24 cellular contexts compared by ENCODE assay signal in genomic region chr18:5466256-5466655, GRCh38.
A peak's percentile ranks its signal among the peaks of the same experiment; 100 is the strongest.
DNase-seq lines count a peak whose midpoint lies in the region; ATAC-seq and TF ChIP-seq lines count a peak whose summit lies in the region.
"Had no signal": no experiment of that assay in that cellular context is flagged by ENCODE, and none has a peak within 500 bp of the region (broad histone marks: within the 10 kb centered on the region; RNA-seq: fewer than 3 reads in every experiment).

No MANE protein-coding gene starts in this region.

- ATAC-seq in GM19395 (IDR thresholded peaks at IDR 0.05; ENCODE audit: unreplicated experiment): no peak
- ATAC-seq: body of pancreas; gastrocnemius medialis; natural killer cell treated with Interleukin-12 subunit alpha and Interleukin-12 subunit beta and Interleukin-15 and Interleukin-18, amount 100 ng/mL, for 72 hours; stimulated activated memory B cell treated with anti-CD40 and anti-IgM and Interleukin-4, amounts not matched to agents 10 μg/mL and 1 μg/mL and 100 μg/mL, for 72 hours had no signal

- no peaks in the 10 kb centered on the region for H3K9me3 Mint-ChIP-seq in dendritic cell treated with granulocyte-macrophage colony-stimulating factor and Interleukin-4, amounts not matched to agents 40 ng/mL and 50 ng/mL, for 4 days
- H3K9me3 Mint-ChIP-seq: activated CD4-positive, alpha-beta memory T cell treated with anti-CD3 and anti-CD28 coated beads for 36 hours; natural killer cell treated with Interleukin-12 subunit alpha and Interleukin-12 subunit beta and Interleukin-15 and Interleukin-18, amount 100 ng/mL, for 72 hours; stimulated activated memory B cell treated with anti-CD40 and anti-IgM and Interleukin-4, amounts not matched to agents 10 μg/mL and 1 μg/mL and 100 μg/mL, for 72 hours had no signal

- H3K36me3 Mint-ChIP-seq in dendritic cell treated with granulocyte-macrophage colony-stimulating factor and Interleukin-4, amounts not matched to agents 40 ng/mL and 50 ng/mL, for 4 days (ENCODE audit: low read depth): peaks cover 25% of the 10 kb centered on the region
- H3K36me3 Mint-ChIP-seq: activated CD4-positive, alpha-beta memory T cell treated with anti-CD3 and anti-CD28 coated beads for 36 hours; activated naive CD8-positive, alpha-beta T cell; natural killer cell treated with Interleukin-12 subunit alpha and Interleukin-12 subunit beta and Interleukin-15 and Interleukin-18, amount 100 ng/mL, for 72 hours; stimulated activated memory B cell treated with anti-CD40 and anti-IgM and Interleukin-4, amounts not matched to agents 10 μg/mL and 1 μg/mL and 100 μg/mL, for 72 hours had no signal

- H3K4me3 ChIP-seq in neutrophil (ENCODE audit: low read depth in 1 of 2, low read length in 1 of 2): no peak overlapping the region
- H3K4me3 ChIP-seq: body of pancreas, colonic mucosa, gastrocnemius medialis, HAP-1, lung, prostate gland, thyroid gland had no signal

- TF ChIP-seq CTCF in neutrophil (IDR thresholded peaks at IDR 0.05): no peak

- intact Hi-C loops in dendritic cell treated with granulocyte-macrophage colony-stimulating factor and Interleukin-4, amounts not matched to agents 40 ng/mL and 50 ng/mL, for 4 days (cut with micrococcal nuclease): no loop called here

- DNase-seq in H4 (ENCODE audit: low spot score): peak; percentile 16
- DNase-seq in NCI-H2081 treated with DMSO at 0.1 percent for 48 hours (lab: John Stamatoyannopoulos, UW): peak; percentile 0
- DNase-seq in anterior cingulate cortex (lab: John Stamatoyannopoulos, UW): no peak
- DNase-seq in stimulated activated CD4-positive, alpha-beta T cell treated with anti-CD3 and anti-CD28 coated beads, Interleukin-2, amount 100 ng/mL, for 24 hours: no peak
- DNase-seq: activated CD4-positive, alpha-beta memory T cell treated with anti-CD3 and anti-CD28 coated beads for 36 hours; activated T-cell treated with anti-CD3 and anti-CD28 coated beads, Interleukin-2, amount 50 U/mL, for 48 hours; C1 segment of cervical spinal cord; colonic mucosa; DMS79; gastrocnemius medialis; NCI-H187; NCI-H446 treated with DMSO at 0.1 percent for 48 hours; stimulated activated CD4-positive, alpha-beta T cell treated with anti-CD3 and anti-CD28 coated beads, Interleukin-12 subunit alpha, Interleukin-12 subunit beta, amount 100 ng/mL, for 4 hours; thyroid gland had no signal

- H3K27me3 Mint-ChIP-seq in dendritic cell treated with granulocyte-macrophage colony-stimulating factor and Interleukin-4, amounts not matched to agents 40 ng/mL and 50 ng/mL, for 4 days: no peaks in the 10 kb centered on the region
- H3K27me3 Mint-ChIP-seq: stimulated activated memory B cell treated with anti-CD40 and anti-IgM and Interleukin-4, amounts not matched to agents 10 μg/mL and 1 μg/mL and 100 μg/mL, for 72 hours had no signal

- H3K27ac ChIP-seq in neutrophil: peak overlapping the region; percentile 41
- H3K27ac ChIP-seq: body of pancreas, colonic mucosa, gastrocnemius medialis, prostate gland, thyroid gland had no signal

- peaks cover 85% of the 10 kb centered on the region for H3K4me1 Mint-ChIP-seq in dendritic cell treated with granulocyte-macrophage colony-stimulating factor and Interleukin-4, amounts not matched to agents 40 ng/mL and 50 ng/mL, for 4 days (ENCODE audit: low read depth)
- H3K4me1 Mint-ChIP-seq: stimulated activated memory B cell treated with anti-CD40 and anti-IgM and Interleukin-4, amounts not matched to agents 10 μg/mL and 1 μg/mL and 100 μg/mL, for 72 hours had no signal

- H3K4me1 ChIP-seq in neutrophil (ENCODE audit: control insufficient read depth in 1 of 2, insufficient read depth in 1 of 2, low read depth in 1 of 2, low read length in 1 of 2): peaks cover 54 to 56% of the 10 kb centered on the region in 2 experiments
- H3K4me1 ChIP-seq: body of pancreas, colonic mucosa, gastrocnemius medialis, prostate gland had no signal

- H3K9me3 ChIP-seq in neutrophil: no peaks in the 10 kb centered on the region
- H3K9me3 ChIP-seq: body of pancreas, colonic mucosa, gastrocnemius medialis, HAP-1, prostate gland, thyroid gland had no signal

- no peaks in the 10 kb centered on the region for H3K36me3 ChIP-seq in neutrophil
- H3K36me3 ChIP-seq: colonic mucosa, gastrocnemius medialis, HAP-1, prostate gland, thyroid gland had no signal

- no peaks in the 10 kb centered on the region for H3K27me3 ChIP-seq in neutrophil
- H3K27me3 ChIP-seq: body of pancreas, colonic mucosa, gastrocnemius medialis, thyroid gland had no signal

- H3K27ac Mint-ChIP-seq in dendritic cell treated with granulocyte-macrophage colony-stimulating factor and Interleukin-4, amounts not matched to agents 40 ng/mL and 50 ng/mL, for 4 days: peak overlapping the region; percentile 81
- H3K27ac Mint-ChIP-seq: activated CD4-positive, alpha-beta memory T cell treated with anti-CD3 and anti-CD28 coated beads for 36 hours; activated naive CD8-positive, alpha-beta T cell; natural killer cell treated with Interleukin-12 subunit alpha and Interleukin-12 subunit beta and Interleukin-15 and Interleukin-18, amount 100 ng/mL, for 72 hours; stimulated activated memory B cell treated with anti-CD40 and anti-IgM and Interleukin-4, amounts not matched to agents 10 μg/mL and 1 μg/mL and 100 μg/mL, for 72 hours had no signal

- peak overlapping the region; percentile 42 for H3K4me3 Mint-ChIP-seq in dendritic cell treated with granulocyte-macrophage colony-stimulating factor and Interleukin-4, amounts not matched to agents 40 ng/mL and 50 ng/mL, for 4 days
- H3K4me3 Mint-ChIP-seq: activated CD4-positive, alpha-beta memory T cell treated with anti-CD3 and anti-CD28 coated beads for 36 hours; activated naive CD8-positive, alpha-beta T cell; natural killer cell treated with Interleukin-12 subunit alpha and Interleukin-12 subunit beta and Interleukin-15 and Interleukin-18, amount 100 ng/mL, for 72 hours; stimulated activated memory B cell treated with anti-CD40 and anti-IgM and Interleukin-4, amounts not matched to agents 10 μg/mL and 1 μg/mL and 100 μg/mL, for 72 hours had no signal

Comparison
In these comparisons a context has a peak if more than half of its experiments do, and no peak if none do; other contexts are left out.
1. DNase-seq: peak in H4 (single experiment) and NCI-H2081 treated with DMSO at 0.1 percent for 48 hours (single experiment); none in anterior cingulate cortex (0 of 58) and stimulated activated CD4-positive, alpha-beta T cell treated with anti-CD3 and anti-CD28 coated beads, Interleukin-2, amount 100 ng/mL, for 24 hours (0 of 2).